31 cellular contexts compared by ENCODE assay signal in genomic region chr7:32661501-32661900, GRCh38.
"Had no signal": no experiment of that assay in that cellular context is flagged by ENCODE, and none has a peak within 500 bp of the region (broad histone marks: within the 10 kb centered on the region; RNA-seq: fewer than 3 reads in every experiment).

No MANE protein-coding gene starts in this region.

- H3K27ac ChIP-seq: adrenal gland, body of pancreas, esophagus muscularis mucosa, foreskin keratinocyte, gastroesophageal sphincter had no signal

- H3K27me3 ChIP-seq: adrenal gland, body of pancreas, esophagus muscularis mucosa, foreskin keratinocyte, gastroesophageal sphincter had no signal

- H3K9me3 Mint-ChIP-seq: activated CD4-positive, alpha-beta memory T cell treated with anti-CD3 and anti-CD28 coated beads for 36 hours; activated CD4-positive, alpha-beta T cell treated with anti-CD3 and anti-CD28 coated beads, Interleukin-2, amount 10 ng/mL, durations not matched to agents 24 days and 14 days; activated naive CD4-positive, alpha-beta T cell treated with anti-CD3 and anti-CD28 coated beads for 36 hours; activated naive CD4-positive, alpha-beta T cell treated with anti-CD3 and anti-CD28 coated beads, Interleukin-2, amount 50 U/mL, for 24 hours; activated naive CD8-positive, alpha-beta T cell treated with anti-CD3 and anti-CD28 coated beads for 36 hours; activated naive CD8-positive, alpha-beta T cell treated with anti-CD3 and anti-CD28 coated beads, Interleukin-2, amount 50 U/mL, for 24 hours; activated T-helper 1 cell treated with anti-CD3 and anti-CD28 coated beads, Interleukin-12 subunit alpha, Interleukin-12 subunit beta, Interleukin-2, Interleukin-4 antibody, amounts not matched to agents 30 ng/mL and 10 ng/mL and 1 ng/mL, durations not matched to agents 14 hours and 24 hours and 36 hours; activated T-helper 2 cell treated with anti-CD3 and anti-CD28 coated beads, Interferon-gamma antibody, Interleukin-2, Interleukin-4, amounts not matched to agents 10 μg/mL and 5 μg/mL and 100 μg/mL, durations not matched to agents 14 hours and 24 hours and 36 hours; effector memory CD8-positive, alpha-beta T cell had no signal

- H3K4me3 Mint-ChIP-seq: activated CD4-positive, alpha-beta memory T cell treated with anti-CD3 and anti-CD28 coated beads for 36 hours; activated CD4-positive, alpha-beta T cell treated with anti-CD3 and anti-CD28 coated beads for 36 hours; activated CD4-positive, alpha-beta T cell treated with anti-CD3 and anti-CD28 coated beads, Interleukin-2, amount 10 ng/mL, durations not matched to agents 24 days and 14 days; activated CD8-positive, alpha-beta memory T cell treated with anti-CD3 and anti-CD28 coated beads, Interleukin-2, amount 10 ng/mL, durations not matched to agents 7 days and 5 days; activated CD8-positive, alpha-beta T cell treated with anti-CD3 and anti-CD28 coated beads, Interleukin-2, amount 10 ng/mL, durations not matched to agents 7 days and 5 days; activated naive CD4-positive, alpha-beta T cell treated with anti-CD3 and anti-CD28 coated beads for 36 hours; activated naive CD4-positive, alpha-beta T cell treated with anti-CD3 and anti-CD28 coated beads, Interleukin-2, amount 50 U/mL, for 24 hours; activated naive CD8-positive, alpha-beta T cell treated with anti-CD3 and anti-CD28 coated beads for 36 hours; activated naive CD8-positive, alpha-beta T cell treated with anti-CD3 and anti-CD28 coated beads, Interleukin-2, amount 50 U/mL, for 24 hours; activated T-helper 1 cell treated with anti-CD3 and anti-CD28 coated beads, Interleukin-12 subunit alpha, Interleukin-12 subunit beta, Interleukin-2, Interleukin-4 antibody, amounts not matched to agents 30 ng/mL and 10 ng/mL and 1 ng/mL, durations not matched to agents 14 hours and 24 hours and 36 hours; effector memory CD8-positive, alpha-beta T cell had no signal

- H3K4me3 ChIP-seq: adrenal gland, body of pancreas, esophagus muscularis mucosa, gastroesophageal sphincter had no signal

- H3K27ac Mint-ChIP-seq: activated CD4-positive, alpha-beta memory T cell treated with anti-CD3 and anti-CD28 coated beads for 36 hours; activated CD4-positive, alpha-beta T cell treated with anti-CD3 and anti-CD28 coated beads for 36 hours; activated CD4-positive, alpha-beta T cell treated with anti-CD3 and anti-CD28 coated beads, Interleukin-2, amount 10 ng/mL, durations not matched to agents 24 days and 14 days; activated CD8-positive, alpha-beta memory T cell treated with anti-CD3 and anti-CD28 coated beads, Interleukin-2, amount 10 ng/mL, durations not matched to agents 7 days and 5 days; activated CD8-positive, alpha-beta T cell treated with anti-CD3 and anti-CD28 coated beads, Interleukin-2, amount 10 ng/mL, durations not matched to agents 7 days and 5 days; activated naive CD4-positive, alpha-beta T cell treated with anti-CD3 and anti-CD28 coated beads for 36 hours; activated naive CD4-positive, alpha-beta T cell treated with anti-CD3 and anti-CD28 coated beads, Interleukin-2, amount 50 U/mL, for 24 hours; activated naive CD8-positive, alpha-beta T cell treated with anti-CD3 and anti-CD28 coated beads for 36 hours; activated naive CD8-positive, alpha-beta T cell treated with anti-CD3 and anti-CD28 coated beads, Interleukin-2, amount 50 U/mL, for 24 hours; activated T-helper 1 cell treated with anti-CD3 and anti-CD28 coated beads, Interleukin-12 subunit alpha, Interleukin-12 subunit beta, Interleukin-2, Interleukin-4 antibody, amounts not matched to agents 30 ng/mL and 10 ng/mL and 1 ng/mL, durations not matched to agents 14 hours and 24 hours and 36 hours; activated T-helper 2 cell treated with anti-CD3 and anti-CD28 coated beads, Interferon-gamma antibody, Interleukin-2, Interleukin-4, amounts not matched to agents 10 μg/mL and 5 μg/mL and 100 μg/mL, durations not matched to agents 14 hours and 24 hours and 36 hours; effector memory CD8-positive, alpha-beta T cell had no signal

- H3K4me1 ChIP-seq: adrenal gland, esophagus muscularis mucosa, foreskin keratinocyte, gastroesophageal sphincter had no signal

- H3K36me3 Mint-ChIP-seq: activated CD4-positive, alpha-beta memory T cell treated with anti-CD3 and anti-CD28 coated beads for 36 hours; activated CD8-positive, alpha-beta memory T cell treated with anti-CD3 and anti-CD28 coated beads, Interleukin-2, amount 10 ng/mL, durations not matched to agents 7 days and 5 days; activated naive CD4-positive, alpha-beta T cell treated with anti-CD3 and anti-CD28 coated beads, Interleukin-2, amount 50 U/mL, for 24 hours; activated naive CD8-positive, alpha-beta T cell treated with anti-CD3 and anti-CD28 coated beads for 36 hours had no signal

- ATAC-seq: activated CD4-positive, alpha-beta T cell treated with anti-CD3 and anti-CD28 coated beads for 36 hours; activated CD8-positive, alpha-beta memory T cell treated with anti-CD3 and anti-CD28 coated beads, Interleukin-2, amount 10 ng/mL, durations not matched to agents 7 days and 5 days; activated CD8-positive, alpha-beta T cell treated with anti-CD3 and anti-CD28 coated beads, Interleukin-2, amount 10 ng/mL, durations not matched to agents 7 days and 5 days; activated naive CD8-positive, alpha-beta T cell treated with anti-CD3 and anti-CD28 coated beads, Interleukin-2, amount 50 U/mL, for 24 hours; body of pancreas; effector memory CD8-positive, alpha-beta T cell; foreskin keratinocyte; gastroesophageal sphincter had no signal

- H3K4me1 Mint-ChIP-seq: activated CD4-positive, alpha-beta T cell treated with anti-CD3 and anti-CD28 coated beads for 36 hours; activated CD4-positive, alpha-beta T cell treated with anti-CD3 and anti-CD28 coated beads, Interleukin-2, amount 10 ng/mL, durations not matched to agents 24 days and 14 days; activated CD8-positive, alpha-beta memory T cell treated with anti-CD3 and anti-CD28 coated beads, Interleukin-2, amount 10 ng/mL, durations not matched to agents 7 days and 5 days; activated naive CD4-positive, alpha-beta T cell treated with anti-CD3 and anti-CD28 coated beads, Interleukin-2, amount 50 U/mL, for 24 hours; activated naive CD8-positive, alpha-beta T cell treated with anti-CD3 and anti-CD28 coated beads for 36 hours; activated naive CD8-positive, alpha-beta T cell treated with anti-CD3 and anti-CD28 coated beads, Interleukin-2, amount 50 U/mL, for 24 hours had no signal

- DNase-seq: activated CD4-positive, alpha-beta memory T cell treated with anti-CD3 and anti-CD28 coated beads for 36 hours; activated CD4-positive, alpha-beta T cell treated with anti-CD3 and anti-CD28 coated beads for 36 hours; activated CD4-positive, alpha-beta T cell treated with anti-CD3 and anti-CD28 coated beads, Interleukin-2, amount 10 ng/mL, durations not matched to agents 24 days and 14 days; activated CD4-positive, CD25-positive, alpha-beta regulatory T cell; activated CD4-positive, CD25-positive, alpha-beta regulatory T cell treated with anti-CD3 and anti-CD28 coated beads, Interleukin-2, amount 50 U/mL, for 72 hours; activated CD8-positive, alpha-beta memory T cell treated with anti-CD3 and anti-CD28 coated beads, Interleukin-2, amount 10 ng/mL, durations not matched to agents 7 days and 5 days; activated CD8-positive, alpha-beta memory T cell treated with anti-CD3 and anti-CD28 coated beads, Interleukin-2, amount 50 U/mL, for 4 hours; activated CD8-positive, alpha-beta T cell treated with anti-CD3 and anti-CD28 coated beads, Interleukin-2, amount 10 ng/mL, durations not matched to agents 7 days and 5 days; activated effector memory CD4-positive, alpha-beta T cell treated with anti-CD3 and anti-CD28 coated beads, Interleukin-2, amount 50 U/mL, for 16 hours; activated naive CD4-positive, alpha-beta T cell treated with anti-CD3 and anti-CD28 coated beads for 36 hours; activated naive CD8-positive, alpha-beta T cell treated with anti-CD3 and anti-CD28 coated beads for 36 hours; activated naive CD8-positive, alpha-beta T cell treated with anti-CD3 and anti-CD28 coated beads, Interleukin-2, amount 50 U/mL, for 24 hours; activated T-cell treated with anti-CD3 and anti-CD28 coated beads, Interleukin-2, amount 50 U/mL, for 1 hour; activated T-cell treated with anti-CD3 and anti-CD28 coated beads, Interleukin-2, amount 50 U/mL, for 48 hours; adrenal gland; amygdala; aorta; body of pancreas; caudate nucleus; cortex of kidney; dermis blood vessel endothelial cell; effector CD4-positive, alpha-beta T cell; effector memory CD8-positive, alpha-beta T cell; erythroblast; foreskin keratinocyte; T-helper 2 cell had no signal

- H3K36me3 ChIP-seq: adrenal gland, esophagus muscularis mucosa, gastroesophageal sphincter had no signal

- H3K9me3 ChIP-seq: adrenal gland, body of pancreas, esophagus muscularis mucosa, gastroesophageal sphincter had no signal
